In genomic region chr6:77017537-77017936, GRCh38 we compare ENCODE assay signal across 34 cellular contexts.
"Had no signal": no experiment of that assay in that cellular context is flagged by ENCODE, and none has a peak within 500 bp of the region (broad histone marks: within the 10 kb centered on the region; RNA-seq: fewer than 3 reads in every experiment).

No MANE protein-coding gene starts in this region.

- H3K27ac ChIP-seq: adrenal gland, ascending aorta, brain microvascular endothelial cell, breast epithelium, cardiac muscle cell had no signal

- H3K27me3 ChIP-seq: adrenal gland, ascending aorta, brain microvascular endothelial cell, breast epithelium, cardiac muscle cell had no signal

- H3K4me3 ChIP-seq: adrenal gland, ascending aorta, breast epithelium, cardiac muscle cell had no signal

- H3K36me3 ChIP-seq: adrenal gland, ascending aorta, brain microvascular endothelial cell, breast epithelium, cardiac muscle cell had no signal

- ATAC-seq: activated naive CD4-positive, alpha-beta T cell treated with anti-CD3 and anti-CD28 coated beads, Interleukin-2, amount 50 U/mL, for 72 hours; activated naive CD8-positive, alpha-beta T cell treated with anti-CD3 and anti-CD28 coated beads, Interleukin-2, amount 50 U/mL, for 24 hours; activated T-cell treated with anti-CD3 and anti-CD28 coated beads, Interleukin-2, amount 50 U/mL, for 4 hours; activated T-cell treated with anti-CD3 and anti-CD28 coated beads, Interleukin-2, amount 50 U/mL, for 72 hours; activated T-helper 17 cell treated with anti-CD3 and anti-CD28 coated beads, Interleukin-2, amount 50 U/mL, for 72 hours had no signal

- H3K4me1 ChIP-seq: adrenal gland, ascending aorta, breast epithelium had no signal

- DNase-seq: activated effector memory CD4-positive, alpha-beta T cell treated with anti-CD3 and anti-CD28 coated beads, Interleukin-2, amount 50 U/mL, for 16 hours; activated effector memory CD4-positive, alpha-beta T cell treated with Interleukin-2 at 50 U/mL for 16 hours; activated gamma-delta T cell; activated gamma-delta T cell treated with Interleukin-2 at 50 U/mL for 16 hours; activated naive CD4-positive, alpha-beta T cell; activated naive CD4-positive, alpha-beta T cell treated with anti-CD3 and anti-CD28 coated beads for 36 hours; activated naive CD4-positive, alpha-beta T cell treated with anti-CD3 and anti-CD28 coated beads, Interleukin-2, amount 10 ng/mL, durations not matched to agents 7 days and 5 days; activated naive CD4-positive, alpha-beta T cell treated with anti-CD3 and anti-CD28 coated beads, Interleukin-2, amount 50 U/mL, for 16 hours; activated naive CD4-positive, alpha-beta T cell treated with Interleukin-2 at 50 U/mL for 16 hours; activated naive CD8-positive, alpha-beta T cell treated with anti-CD3 and anti-CD28 coated beads for 36 hours; activated naive CD8-positive, alpha-beta T cell treated with anti-CD3 and anti-CD28 coated beads, Interleukin-2, amount 10 ng/mL, durations not matched to agents 7 days and 5 days; activated naive CD8-positive, alpha-beta T cell treated with anti-CD3 and anti-CD28 coated beads, Interleukin-2, amount 50 U/mL, for 24 hours; activated T-cell treated with anti-CD3 and anti-CD28 coated beads for 4 hours; activated T-cell treated with anti-CD3 and anti-CD28 coated beads, Interleukin-2, amount 50 U/mL, for 1 hour; activated T-cell treated with anti-CD3 and anti-CD28 coated beads, Interleukin-2, amount 50 U/mL, for 24 hours; activated T-cell treated with anti-CD3 and anti-CD28 coated beads, Interleukin-2, amount 50 U/mL, for 4 hours; activated T-cell treated with anti-CD3 and anti-CD28 coated beads, Interleukin-2, amount 50 U/mL, for 48 hours; activated T-cell treated with anti-CD3 and anti-CD28 coated beads, Interleukin-2, amount 50 U/mL, for 72 hours; adrenal gland; amniotic stem cell; amygdala; anterior cingulate cortex; aorta; brain microvascular endothelial cell; caudate nucleus; central memory CD4-positive, alpha-beta T cell; cerebellar nuclear complex had no signal

- FAIRE-seq: astrocyte, bronchial epithelial cell had no signal

- H3K9me3 ChIP-seq: adrenal gland, ascending aorta, breast epithelium had no signal
